In the genomic region with DNA sequence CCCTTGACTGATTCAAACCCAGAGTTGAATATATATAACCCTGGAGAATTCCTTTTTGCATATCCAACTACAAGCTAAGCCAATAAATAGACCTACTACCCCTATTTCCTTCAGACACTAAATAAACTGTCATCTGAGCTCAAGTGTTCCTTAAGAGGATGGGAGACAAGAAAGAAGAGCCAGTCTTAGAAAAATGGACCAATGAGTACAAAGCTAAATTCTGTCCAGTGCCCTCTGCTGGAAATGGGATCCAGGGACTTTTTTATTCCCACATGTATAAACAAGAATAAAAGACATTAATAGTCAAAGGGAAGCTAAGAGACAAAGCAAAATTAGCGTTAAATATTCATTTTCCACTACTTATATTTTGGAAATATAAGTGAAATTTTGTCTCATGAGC, we compare ENCODE assay signal across 1 cellular context.
TF ChIP-seq lines count a peak whose summit lies in the region.

No MANE protein-coding gene starts in this region.

TF ChIP-seq in GM12878, 131 proteins besides CTCF, POLR2A, EP300 and RAD21:
- TF ChIP-seq CHD1 (IDR thresholded peaks at IDR 0.05; ENCODE audit: low read depth, low read length) (no peak), EED (IDR thresholded peaks at IDR 0.05; ENCODE audit: low read depth) (no peak), NFIC (IDR thresholded peaks at IDR 0.05; ENCODE audit: low read depth, low read length) (no peak), RAD51 (IDR thresholded peaks at IDR 0.05) (no peak), ETV6 (conservative IDR thresholded peaks at IDR 0.05 in 1 of 2, IDR thresholded peaks at IDR 0.05 in 1 of 2; ENCODE audit: borderline replicate concordance in 1 of 2, low read depth in 1 of 2) (no peak), BHLHE40 (IDR thresholded peaks at IDR 0.05; ENCODE audit: borderline replicate concordance in 1 of 2, low read depth in 2 of 2, low read length in 1 of 2) (no peak), SMAD5 (IDR thresholded peaks at IDR 0.05; ENCODE audit: low read depth) (no peak), POU2F2 (IDR thresholded peaks at IDR 0.05; ENCODE audit: borderline replicate concordance, low read depth, low read length) (no peak)
